9 cellular contexts compared by ENCODE assay signal in genomic region chr15:49876401-49877038, GRCh38.
DNase-seq lines count a peak whose midpoint lies in the region; ATAC-seq and TF ChIP-seq lines count a peak whose summit lies in the region.
"Had no signal": no experiment of that assay in that cellular context is flagged by ENCODE, and none has a peak within 500 bp of the region (broad histone marks: within the 10 kb centered on the region; RNA-seq: fewer than 3 reads in every experiment).

No MANE protein-coding gene starts in this region.

- peak overlapping the region; percentile 59 for H3K27ac ChIP-seq in lower lobe of right lung
- peak overlapping the region; percentile 69 for H3K27ac ChIP-seq in urinary bladder (ENCODE audit: low read depth)

- 22% methylated on average over 5 of the region's 5 CpGs for WGBS in urinary bladder

- intact Hi-C loops in lower lobe of right lung (cut with DNase I), result no loop called here

- H3K36me3 ChIP-seq in lower lobe of right lung (no peaks in the 10 kb centered on the region), urinary bladder (ENCODE audit: insufficient read depth) (peaks cover 2% of the 10 kb centered on the region)

- DNase-seq in SIG-M5 treated with dmso at 0.1 percent for 504 hours (lab: John Stamatoyannopoulos, UW; ENCODE audit: unreplicated experiment) (peak; percentile 29), SIG-M5 (lab: John Stamatoyannopoulos, UW) (no peak), cerebellar cortex (ENCODE audit: low spot score) (peak; percentile 1), lower lobe of right lung (no peak), NCI-H526 (lab: John Stamatoyannopoulos, UW) (no peak)
- DNase-seq: spleen had no signal

- H3K9me3 ChIP-seq in lower lobe of right lung, result no peaks in the 10 kb centered on the region
- H3K9me3 ChIP-seq: spleen had no signal

- ATAC-seq in lower lobe of right lung (peak; percentile 14 to 72), GM18870 (IDR thresholded peaks at IDR 0.05; ENCODE audit: unreplicated experiment) (no peak), GM19455 (IDR thresholded peaks at IDR 0.05; ENCODE audit: unreplicated experiment) (no peak)

- H3K4me3 ChIP-seq in lower lobe of right lung (no peak overlapping the region), urinary bladder (ENCODE audit: low read depth, low read length) (no peak overlapping the region)
- H3K4me3 ChIP-seq: spleen had no signal

- peak; percentile 40 for TF ChIP-seq CTCF in lower lobe of right lung (IDR thresholded peaks at IDR 0.05)

- H3K4me1 ChIP-seq in lower lobe of right lung, result no peaks in the 10 kb centered on the region
- H3K4me1 ChIP-seq in urinary bladder (ENCODE audit: insufficient read depth), result no peaks in the 10 kb centered on the region
- H3K4me1 ChIP-seq: spleen had no signal

- no peaks in the 10 kb centered on the region for H3K27me3 ChIP-seq in lower lobe of right lung (ENCODE audit: low read depth)
- H3K27me3 ChIP-seq: spleen had no signal

Comparison
In these comparisons a context has a peak if more than half of its experiments do, and no peak if none do; other contexts are left out.
1. DNase-seq: peak in SIG-M5 treated with dmso at 0.1 percent for 504 hours (single experiment) and cerebellar cortex (single experiment); none in SIG-M5 (single experiment), lower lobe of right lung (single experiment) and NCI-H526 (0 of 2).
2. ATAC-seq: peak in lower lobe of right lung (2 of 2); none in GM18870 (single experiment) and GM19455 (single experiment).